8 cellular contexts compared by ENCODE assay signal in genomic region chr9:35814841-35815543, GRCh38. TPM values are rescaled to one million over a fixed set of nuclear protein-coding genes. Genes with fewer than 3 reads are reported as not detected.
DNase-seq lines count a peak whose midpoint lies in the region; ATAC-seq and TF ChIP-seq lines count a peak whose summit lies in the region.

TSS of gene HINT2 (minus strand) at chr9:35815042. CDS start at chr9:35814979, 63 bp downstream.

- no peaks in the 10 kb centered on the region for H3K9me3 Mint-ChIP-seq in activated T-cell treated with anti-CD3 and anti-CD28 coated beads, Interleukin-2, amount 50 U/mL, for 24 hours

- H3K4me1 ChIP-seq in mucosa of rectum (ENCODE audit: control insufficient read depth in 2 of 2, insufficient read depth in 2 of 2, low read length in 2 of 2) = peaks cover 19 to 26% of the 10 kb centered on the region in 2 donors

- peaks cover 0 to 1% of the 10 kb centered on the region in 2 donors for H3K36me3 ChIP-seq in mucosa of rectum (ENCODE audit: control insufficient read depth in 2 of 2, insufficient read depth in 2 of 2, low read length in 2 of 2)

- peak within 1 kb of the TSS; percentile 97 to 99 for H3K27ac ChIP-seq in mucosa of rectum (ENCODE audit: low read depth in 2 of 2, low read length in 2 of 2)

- DNase-seq in DMS153 treated with DMSO at 0.1 percent for 48 hours (lab: John Stamatoyannopoulos, UW; ENCODE audit: unreplicated experiment) = peak; percentile 99
- DNase-seq in KBM-7 = peak; percentile 98
- DNase-seq in activated T-cell treated with anti-CD3 and anti-CD28 coated beads, Interleukin-2, amount 50 U/mL, for 24 hours = peak; percentile 96
- peak; percentile 96 for DNase-seq in epithelial cell of proximal tubule (ENCODE audit: low read depth)
- DNase-seq in stimulated activated CD8-positive, alpha-beta memory T cell treated with anti-CD3 and anti-CD28 coated beads, Interleukin-4, amount 100 ng/mL, for 48 hours = peak; percentile 98

- H3K27me3 Mint-ChIP-seq in activated T-cell treated with anti-CD3 and anti-CD28 coated beads, Interleukin-2, amount 50 U/mL, for 24 hours = no peaks in the 10 kb centered on the region

- H3K27me3 ChIP-seq in mucosa of rectum (ENCODE audit: control insufficient read depth in 2 of 2, insufficient read depth in 2 of 2, low read length in 2 of 2) = no peaks in the 10 kb centered on the region

- H3K9me3 ChIP-seq in mucosa of rectum (ENCODE audit: control insufficient read depth in 2 of 2, low read length in 2 of 2) = no peaks in the 10 kb centered on the region

- peak within 1 kb of the TSS; percentile 94 to 96 for H3K9ac ChIP-seq in mucosa of rectum (ENCODE audit: low read depth in 1 of 2, low read length in 2 of 2)

- TF ChIP-seq CTCF in epithelial cell of proximal tubule (conservative IDR thresholded peaks at IDR 0.05; ENCODE audit: low read depth, low read length) = no peak

- in situ Hi-C loops in KBM-7 (cut with MboI; ENCODE audit: low pct_unique_long_range_greater_than_20kb, low sequenced_read_pairs) = no loop called here

- peaks cover 41% of the 10 kb centered on the region for H3K4me1 Mint-ChIP-seq in activated T-cell treated with anti-CD3 and anti-CD28 coated beads, Interleukin-2, amount 50 U/mL, for 24 hours (ENCODE audit: low read depth)

- peaks cover 17% of the 10 kb centered on the region for H3K36me3 Mint-ChIP-seq in activated T-cell treated with anti-CD3 and anti-CD28 coated beads, Interleukin-2, amount 50 U/mL, for 24 hours (ENCODE audit: low read depth)

- H3K4me3 Mint-ChIP-seq in activated T-cell treated with anti-CD3 and anti-CD28 coated beads, Interleukin-2, amount 50 U/mL, for 24 hours = peak within 1 kb of the TSS; percentile 91

- H3K27ac Mint-ChIP-seq in activated T-cell treated with anti-CD3 and anti-CD28 coated beads, Interleukin-2, amount 50 U/mL, for 24 hours = peak within 1 kb of the TSS; percentile 98

- ATAC-seq in GM21717 (IDR thresholded peaks at IDR 0.05; ENCODE audit: unreplicated experiment) = peak; percentile 67

- H3K4me3 ChIP-seq in epithelial cell of proximal tubule (ENCODE audit: low read depth, low read length) (peak within 1 kb of the TSS; percentile 95), mucosa of rectum (ENCODE audit: low read length in 2 of 2) (peak within 1 kb of the TSS; percentile 83 to 91)

TF ChIP-seq in PFSK-1, 5 proteins besides CTCF, POLR2A, EP300 and RAD21:
- TF ChIP-seq POLR2AphosphoS5 (IDR thresholded peaks at IDR 0.05; ENCODE audit: low read depth, low read length) (peak; percentile 79), TAF1 (IDR thresholded peaks at IDR 0.05; ENCODE audit: borderline replicate concordance, insufficient read depth, low read length) (0 out of 2 replicates have a peak, but pooled peaks have one; percentile 44), SIN3A (IDR thresholded peaks at IDR 0.05; ENCODE audit: borderline replicate concordance, insufficient read depth, low read length) (no peak)

RNA-seq across cellular contexts. Expression of gene HINT2, which starts in this region (rescaled TPM):
- 79.0 TPM for polyA plus RNA-seq in PFSK-1 (2012; ENCODE audit: insufficient read length, low read depth)
- total RNA-seq in epithelial cell of proximal tubule = 25.9 and 32.5 TPM in 2 replicates

Comparison
In these comparisons a context has a peak if more than half of its experiments do, and no peak if none do; other contexts are left out.
1. Peak in every context shown above with its lines: DNase-seq, ATAC-seq, H3K4me3 ChIP-seq and H3K27ac ChIP-seq.